23 cellular contexts compared by ENCODE assay signal in the genomic region with DNA sequence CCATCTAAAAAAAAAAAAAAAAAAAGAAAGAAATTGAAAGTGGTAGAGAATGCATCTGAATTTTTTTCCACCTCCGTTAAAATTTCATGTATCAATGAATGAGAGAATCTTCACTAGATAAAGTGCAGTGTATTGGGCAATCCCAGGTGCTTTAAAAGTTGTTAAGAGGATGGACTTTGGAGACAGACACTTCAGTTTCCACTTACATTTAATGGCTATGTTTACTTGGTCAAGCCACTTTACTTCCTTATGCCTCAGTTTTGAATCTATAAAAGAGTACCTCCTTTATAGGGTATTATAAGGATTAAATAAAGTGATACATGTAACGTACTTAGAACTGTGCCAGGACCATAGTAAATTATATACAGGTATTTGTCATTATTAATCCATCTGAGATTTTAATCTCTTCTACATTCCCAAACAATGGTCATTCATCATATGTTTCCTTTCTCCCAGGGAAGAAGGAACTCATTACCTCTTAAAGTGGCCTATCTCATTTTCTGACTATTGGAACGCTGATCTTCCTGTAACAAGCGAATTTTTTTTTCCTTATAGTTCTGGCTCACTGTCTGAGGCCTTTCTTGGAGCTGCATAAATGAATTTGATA.
"Had no signal": no experiment of that assay in that cellular context is flagged by ENCODE, and none has a peak within 500 bp of the region (broad histone marks: within the 10 kb centered on the region; RNA-seq: fewer than 3 reads in every experiment).

No MANE protein-coding gene starts in this region.

- H3K36me3 Mint-ChIP-seq: activated naive CD4-positive, alpha-beta T cell treated with anti-CD3 and anti-CD28 coated beads, Interleukin-2, amount 10 ng/mL, durations not matched to agents 7 days and 5 days had no signal

- H3K27ac Mint-ChIP-seq: activated CD4-positive, alpha-beta T cell treated with anti-CD3 and anti-CD28 coated beads, Interleukin-2, amount 10 ng/mL, durations not matched to agents 24 days and 14 days; activated CD8-positive, alpha-beta T cell treated with anti-CD3 and anti-CD28 coated beads, Interleukin-2, amount 10 ng/mL, durations not matched to agents 7 days and 5 days; activated naive CD4-positive, alpha-beta T cell treated with anti-CD3 and anti-CD28 coated beads, Interleukin-2, amount 10 ng/mL, durations not matched to agents 7 days and 5 days; naive thymus-derived CD8-positive, alpha-beta T cell; stimulated activated naive CD8-positive, alpha-beta T cell treated with anti-CD3 and anti-CD28 coated beads, Interleukin-15, Interleukin-2, amounts not matched to agents 100 ng/mL and 50 ng/mL, for 24 hours had no signal

- ATAC-seq: activated CD8-positive, alpha-beta T cell treated with anti-CD3 and anti-CD28 coated beads, Interleukin-2, amount 10 ng/mL, durations not matched to agents 7 days and 5 days; activated T-cell treated with anti-CD3 and anti-CD28 coated beads, Interleukin-2, amount 50 U/mL, for 4 hours; heart right ventricle; naive thymus-derived CD8-positive, alpha-beta T cell; right lobe of liver had no signal

- H2AFZ ChIP-seq: parathyroid adenoma had no signal

- H3K9me3 ChIP-seq: esophagus muscularis mucosa, heart right ventricle, neutrophil, right lobe of liver, tibial nerve, vagina had no signal

- H3K27me3 ChIP-seq: brain microvascular endothelial cell, esophagus muscularis mucosa, heart right ventricle, neutrophil, right lobe of liver, tibial nerve, vagina had no signal

- H3K4me3 ChIP-seq: coronary artery, esophagus muscularis mucosa, heart right ventricle, right lobe of liver, tibial nerve, vagina had no signal

- H3K4me3 Mint-ChIP-seq: activated CD4-positive, alpha-beta T cell treated with anti-CD3 and anti-CD28 coated beads, Interleukin-2, amount 10 ng/mL, durations not matched to agents 24 days and 14 days; activated CD8-positive, alpha-beta T cell treated with anti-CD3 and anti-CD28 coated beads, Interleukin-2, amount 10 ng/mL, durations not matched to agents 7 days and 5 days; activated naive CD4-positive, alpha-beta T cell treated with anti-CD3 and anti-CD28 coated beads, Interleukin-2, amount 10 ng/mL, durations not matched to agents 7 days and 5 days; activated T-cell treated with anti-CD3 and anti-CD28 coated beads, Interleukin-2, amount 50 U/mL, for 4 hours; central memory CD8-positive, alpha-beta T cell; naive thymus-derived CD8-positive, alpha-beta T cell; stimulated activated naive CD8-positive, alpha-beta T cell treated with anti-CD3 and anti-CD28 coated beads, Interleukin-15, Interleukin-2, amounts not matched to agents 100 ng/mL and 50 ng/mL, for 24 hours had no signal

- H3K27me3 Mint-ChIP-seq: central memory CD8-positive, alpha-beta T cell; stimulated activated naive CD8-positive, alpha-beta T cell treated with anti-CD3 and anti-CD28 coated beads, Interleukin-15, Interleukin-2, amounts not matched to agents 100 ng/mL and 50 ng/mL, for 24 hours had no signal

- DNase-seq: activated CD4-positive, alpha-beta T cell treated with anti-CD3 and anti-CD28 coated beads, Interleukin-2, amount 10 ng/mL, durations not matched to agents 24 days and 14 days; activated CD4-positive, CD25-positive, alpha-beta regulatory T cell; activated CD8-positive, alpha-beta memory T cell treated with anti-CD3 and anti-CD28 coated beads, Interleukin-2, amount 50 U/mL, for 4 hours; activated CD8-positive, alpha-beta T cell treated with anti-CD3 and anti-CD28 coated beads, Interleukin-2, amount 10 ng/mL, durations not matched to agents 7 days and 5 days; activated naive CD4-positive, alpha-beta T cell treated with anti-CD3 and anti-CD28 coated beads, Interleukin-2, amount 10 ng/mL, durations not matched to agents 7 days and 5 days; activated T-cell treated with anti-CD3 and anti-CD28 coated beads, Interleukin-2, amount 50 U/mL, for 4 hours; aorta; brain microvascular endothelial cell; heart right ventricle; mesenchymal stem cell; naive thymus-derived CD8-positive, alpha-beta T cell; right lobe of liver; small intestine; stimulated activated CD4-positive, alpha-beta T cell treated with anti-CD3 and anti-CD28 coated beads, Interleukin-15, amount 100 ng/mL, for 24 hours; stimulated activated CD4-positive, alpha-beta T cell treated with anti-CD3 and anti-CD28 coated beads, Interleukin-2, amount 100 ng/mL, for 48 hours had no signal

- H3K79me2 ChIP-seq: parathyroid adenoma had no signal

- H3K27ac ChIP-seq: brain microvascular endothelial cell, coronary artery, esophagus muscularis mucosa, heart right ventricle, neutrophil, parathyroid adenoma, right lobe of liver, tibial nerve, vagina had no signal

- H3K9ac ChIP-seq: parathyroid adenoma had no signal

- H3K36me3 ChIP-seq: brain microvascular endothelial cell, esophagus muscularis mucosa, heart right ventricle, neutrophil, right lobe of liver, tibial nerve, vagina had no signal

- H3K9me3 Mint-ChIP-seq: activated naive CD4-positive, alpha-beta T cell treated with anti-CD3 and anti-CD28 coated beads, Interleukin-2, amount 10 ng/mL, durations not matched to agents 7 days and 5 days; activated T-cell treated with anti-CD3 and anti-CD28 coated beads, Interleukin-2, amount 50 U/mL, for 4 hours; stimulated activated naive CD8-positive, alpha-beta T cell treated with anti-CD3 and anti-CD28 coated beads, Interleukin-15, Interleukin-2, amounts not matched to agents 100 ng/mL and 50 ng/mL, for 24 hours had no signal

- H3K4me1 ChIP-seq: parathyroid adenoma had no signal
